Comparison of ENCODE assay signal across 25 cellular contexts in the genomic region with DNA sequence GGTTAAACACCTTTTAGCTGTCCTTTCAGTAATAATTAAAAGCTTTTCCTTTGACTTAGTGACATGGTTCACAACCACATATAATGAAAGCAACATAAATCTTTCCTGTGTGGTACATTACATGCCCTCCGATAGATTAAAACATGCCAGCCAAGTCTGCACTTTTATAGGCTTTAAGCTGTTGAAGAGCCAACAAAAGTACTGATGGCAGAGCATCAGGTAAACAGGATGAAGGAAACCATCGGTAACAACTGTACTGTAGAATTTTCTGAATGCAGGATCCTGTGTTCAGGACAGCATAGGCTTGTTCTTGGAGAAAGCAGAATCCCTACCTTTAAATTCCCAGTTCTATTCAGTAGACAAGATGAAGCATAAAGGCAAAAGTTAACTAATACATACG.
"Had no signal": no experiment of that assay in that cellular context is flagged by ENCODE, and none has a peak within 500 bp of the region (broad histone marks: within the 10 kb centered on the region; RNA-seq: fewer than 3 reads in every experiment).

No MANE protein-coding gene starts in this region.

- H3K9me3 ChIP-seq: transverse colon, vagina had no signal

- H3K4me3 Mint-ChIP-seq: activated CD8-positive, alpha-beta T cell treated with anti-CD3 and anti-CD28 coated beads, Interleukin-2, amount 10 ng/mL, durations not matched to agents 7 days and 5 days; activated naive CD4-positive, alpha-beta T cell treated with anti-CD3 and anti-CD28 coated beads for 36 hours; central memory CD8-positive, alpha-beta T cell; nephron; T-helper 17 cell had no signal

- H3K36me3 ChIP-seq: brain microvascular endothelial cell, transverse colon, vagina had no signal

- H3K4me3 ChIP-seq: coronary artery, transverse colon, vagina had no signal

- H3K9me3 Mint-ChIP-seq: activated naive CD4-positive, alpha-beta T cell treated with anti-CD3 and anti-CD28 coated beads for 36 hours; central memory CD8-positive, alpha-beta T cell; nephron had no signal

- DNase-seq: activated CD4-positive, alpha-beta T cell treated with anti-CD3 and anti-CD28 coated beads for 48 hours; activated CD8-positive, alpha-beta memory T cell treated with anti-CD3 and anti-CD28 coated beads, Interleukin-2, amount 50 U/mL, for 4 hours; activated CD8-positive, alpha-beta T cell treated with anti-CD3 and anti-CD28 coated beads, Interleukin-2, amount 10 ng/mL, durations not matched to agents 7 days and 5 days; activated naive CD4-positive, alpha-beta T cell treated with anti-CD3 and anti-CD28 coated beads for 36 hours; brain microvascular endothelial cell; effector CD4-positive, alpha-beta T cell; foreskin fibroblast; glutamatergic neuron; hypothalamus; left ventricle myocardium superior; mesenchymal stem cell; occipital lobe; right cardiac atrium; small intestine; stimulated activated CD4-positive, alpha-beta T cell treated with anti-CD3 and anti-CD28 coated beads, Interleukin-4, amount 100 ng/mL, for 4 hours; stimulated activated CD8-positive, alpha-beta memory T cell treated with anti-CD3 and anti-CD28 coated beads, Interleukin-4, amount 100 ng/mL, for 48 hours; stimulated activated naive CD4-positive, alpha-beta T cell treated with Interleukin-2 at 50 U/mL for 16 hours; substantia nigra; T-helper 17 cell; transverse colon had no signal

- ATAC-seq: activated CD8-positive, alpha-beta T cell treated with anti-CD3 and anti-CD28 coated beads, Interleukin-2, amount 10 ng/mL, durations not matched to agents 7 days and 5 days; left ventricle myocardium superior; right cardiac atrium; T-helper 17 cell had no signal

- H3K27ac ChIP-seq: brain microvascular endothelial cell, coronary artery, transverse colon, vagina had no signal

- H3K27ac Mint-ChIP-seq: nephron, progenitor cell of endocrine pancreas, T-helper 17 cell had no signal

- H3K27me3 Mint-ChIP-seq: central memory CD8-positive, alpha-beta T cell; progenitor cell of endocrine pancreas; T-helper 17 cell had no signal

- H3K4me1 ChIP-seq: vagina had no signal
